14 cellular contexts compared by ENCODE assay signal in the genomic region with DNA sequence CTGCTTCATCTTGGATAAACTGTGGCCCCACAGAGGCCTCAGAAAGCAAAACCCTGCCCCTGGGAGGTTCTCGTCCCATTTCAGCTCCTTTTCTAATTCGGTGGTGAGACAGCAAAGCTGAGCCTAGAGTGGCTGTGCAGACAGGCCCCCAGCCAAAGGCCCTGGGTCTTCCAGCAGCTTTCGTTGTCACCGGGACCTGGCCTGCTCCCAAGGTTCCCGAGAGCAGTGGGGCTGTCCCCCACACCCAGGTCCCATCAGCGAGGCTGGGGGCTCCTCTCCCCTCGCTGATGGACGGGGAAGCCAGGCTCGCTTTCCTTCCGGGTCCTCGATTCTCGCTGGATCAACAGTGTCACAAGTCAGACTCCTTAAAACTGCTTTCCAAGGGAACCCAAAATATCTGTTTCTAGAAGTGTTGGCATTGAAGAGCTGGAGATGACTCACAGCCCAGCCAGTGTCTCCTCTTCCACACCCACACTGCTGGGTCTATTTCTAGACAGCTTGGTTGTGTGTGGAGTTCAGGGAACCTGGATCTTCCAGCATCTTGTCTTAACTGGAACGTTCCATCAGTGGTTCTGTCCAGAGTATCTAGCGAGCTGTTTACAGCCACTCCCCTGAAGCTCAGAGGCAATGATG. TPM values are rescaled to one million over a fixed set of nuclear protein-coding genes. Genes with fewer than 3 reads are reported as not detected.
DNase-seq lines count a peak whose midpoint lies in the region; ATAC-seq, FAIRE-seq and TF ChIP-seq lines count a peak whose summit lies in the region.
"Had no signal": no experiment of that assay in that cellular context is flagged by ENCODE, and none has a peak within 500 bp of the region (broad histone marks: within the 10 kb centered on the region; RNA-seq: fewer than 3 reads in every experiment).

No MANE protein-coding gene starts in this region.

- 81% methylated on average over 14 of the region's 14 CpGs for WGBS in mesenchymal stem cell

- H3K4me3 ChIP-seq in AG09309 (ENCODE audit: control insufficient read depth, low read depth, low read length) (no peak overlapping the region), mesenchymal stem cell (ENCODE audit: insufficient read depth in 1 of 2, low read depth in 1 of 2, low read length in 2 of 2) (no peak overlapping the region)
- H3K4me3 ChIP-seq: cardiac muscle cell, left ventricle myocardium inferior, pancreas had no signal

- intact Hi-C loops in activated CD4-positive, alpha-beta T cell treated with anti-CD3 and anti-CD28 coated beads for 36 hours (cut with DNase I, micrococcal nuclease): no loop called here

- no peak for FAIRE-seq in RCC 7860 (lab: Jason Lieb, UNC)
- FAIRE-seq: pancreas had no signal

- no peak overlapping the region for H3K4me3 Mint-ChIP-seq in activated CD4-positive, alpha-beta T cell treated with anti-CD3 and anti-CD28 coated beads for 36 hours

- no peak overlapping the region for H3K4me2 ChIP-seq in mesenchymal stem cell (ENCODE audit: low read length, poor library complexity, severe bottlenecking)

- no peak for ATAC-seq in activated CD4-positive, alpha-beta T cell treated with anti-CD3 and anti-CD28 coated beads for 36 hours
- ATAC-seq: Panc1 had no signal

- H2BK120ac ChIP-seq in mesenchymal stem cell (ENCODE audit: low read depth, low read length): no peak overlapping the region

- H3K27me3 Mint-ChIP-seq in activated CD4-positive, alpha-beta T cell treated with anti-CD3 and anti-CD28 coated beads for 36 hours: no peaks in the 10 kb centered on the region

- H3K27ac Mint-ChIP-seq in activated CD4-positive, alpha-beta T cell treated with anti-CD3 and anti-CD28 coated beads for 36 hours: no peak overlapping the region

- no peak for TF ChIP-seq CTCF in AG09309 (IDR thresholded peaks at IDR 0.05; ENCODE audit: control insufficient read depth, insufficient read depth, low read depth, low read length, missing control alignments)

- H3K4ac ChIP-seq in mesenchymal stem cell (ENCODE audit: low read depth in 1 of 2, low read length in 2 of 2): no peak overlapping the region

- H2AK5ac ChIP-seq in mesenchymal stem cell (ENCODE audit: low read length, severe bottlenecking): no peak overlapping the region

- H3K36me3 Mint-ChIP-seq in activated CD4-positive, alpha-beta T cell treated with anti-CD3 and anti-CD28 coated beads for 36 hours (ENCODE audit: low read depth): no peaks in the 10 kb centered on the region

- H3K9me3 ChIP-seq in mesenchymal stem cell (ENCODE audit: control insufficient read depth, low read length): no peaks in the 10 kb centered on the region
- H3K9me3 ChIP-seq: left ventricle myocardium inferior, pancreas had no signal

- H2BK5ac ChIP-seq in mesenchymal stem cell (ENCODE audit: low read depth, low read length, poor library complexity, severe bottlenecking): no peak overlapping the region

- H2BK12ac ChIP-seq in mesenchymal stem cell (ENCODE audit: low read length in 2 of 2): no peak overlapping the region

- H3K79me1 ChIP-seq in mesenchymal stem cell (replicated peaks; ENCODE audit: low read length, poor library complexity, severe bottlenecking): no peaks in the 10 kb centered on the region

- H3K27me3 ChIP-seq in mesenchymal stem cell (ENCODE audit: control insufficient read depth in 1 of 2, insufficient read depth in 1 of 2, low read length in 2 of 2): peaks cover 5 to 10% of the 10 kb centered on the region in 2 experiments
- H3K27me3 ChIP-seq: cardiac muscle cell, pancreas had no signal

- CTCF ChIA-PET in activated CD4-positive, alpha-beta T cell treated with anti-CD3 and anti-CD28 coated beads for 36 hours (lab: Charles Lee): interaction anchor here (0.7 to 1.4 kb wide), 2 partner anchors 38 to 118 kb away, joined by 3 read pairs; no protein-coding TSS in a partner anchor

- H3K4me1 ChIP-seq in mesenchymal stem cell (ENCODE audit: control insufficient read depth, insufficient read depth, low read depth, low read length): peaks cover 2% of the 10 kb centered on the region
- H3K4me1 ChIP-seq: pancreas had no signal

- no peak overlapping the region for H3K18ac ChIP-seq in mesenchymal stem cell (ENCODE audit: low read depth in 1 of 2, low read length in 2 of 2)

- peak overlapping the region; percentile 29 for H3K9ac ChIP-seq in mesenchymal stem cell (ENCODE audit: low read length)

- POLR2A ChIA-PET in activated CD4-positive, alpha-beta T cell treated with anti-CD3 and anti-CD28 coated beads for 36 hours (lab: Charles Lee): no interaction called here

- DNase-seq in AG09309 (ENCODE audit: low read depth) (peak; percentile 31), M059J (ENCODE audit: low read depth) (peak; percentile 64), caudate nucleus (lab: John Stamatoyannopoulos, UW) (peak in 24 of 61 donors; percentile 16 to 88 (median 40)), mesenchymal stem cell (peak; percentile 33), RCC 7860 (ENCODE audit: low spot score) (no peak)
- no peak for DNase-seq in stimulated activated CD4-positive, alpha-beta T cell treated with anti-CD3 and anti-CD28 coated beads, Interleukin-15, amount 100 ng/mL, for 24 hours
- DNase-seq in stimulated activated CD4-positive, alpha-beta T cell treated with anti-CD3 and anti-CD28 coated beads, Interleukin-4, amount 100 ng/mL, for 1 hour: no peak
- no peak for DNase-seq in activated CD4-positive, alpha-beta T cell treated with anti-CD3 and anti-CD28 coated beads for 36 hours
- DNase-seq: left ventricle myocardium inferior, NCI-H2081 treated with DMSO at 0.1 percent for 48 hours had no signal

- H3K27ac ChIP-seq in caudate nucleus (ENCODE audit: low read depth, low read length): peak overlapping the region; percentile 46
- H3K27ac ChIP-seq in mesenchymal stem cell (ENCODE audit: low read length, poor library complexity, severe bottlenecking): no peak overlapping the region
- H3K27ac ChIP-seq: cardiac muscle cell, left ventricle myocardium inferior, pancreas, VCaP had no signal

- no peak overlapping the region for H4K91ac ChIP-seq in mesenchymal stem cell (ENCODE audit: low read length)

- no peak overlapping the region for H4K8ac ChIP-seq in mesenchymal stem cell (ENCODE audit: low read length)

- H3K9me3 Mint-ChIP-seq in activated CD4-positive, alpha-beta T cell treated with anti-CD3 and anti-CD28 coated beads for 36 hours (ENCODE audit: low read depth): no peaks in the 10 kb centered on the region

- no peaks in the 10 kb centered on the region for H3K36me3 ChIP-seq in mesenchymal stem cell (ENCODE audit: control insufficient read depth in 1 of 2, insufficient read depth in 2 of 2, low read depth in 1 of 2, low read length in 2 of 2)
- H3K36me3 ChIP-seq: cardiac muscle cell, left ventricle myocardium inferior, pancreas had no signal

- H3K14ac ChIP-seq in mesenchymal stem cell (ENCODE audit: low read length in 2 of 2): no peak overlapping the region

- no peak overlapping the region for H2BK15ac ChIP-seq in mesenchymal stem cell (ENCODE audit: low read depth, poor library complexity, severe bottlenecking)

- H3K23ac ChIP-seq in mesenchymal stem cell (ENCODE audit: low read length in 2 of 2): no peak overlapping the region

- H3K4me1 Mint-ChIP-seq in activated CD4-positive, alpha-beta T cell treated with anti-CD3 and anti-CD28 coated beads for 36 hours: peaks cover 3% of the 10 kb centered on the region

- no peak overlapping the region for H2AFZ ChIP-seq in mesenchymal stem cell (ENCODE audit: low read depth, low read length)

RNA-seq across cellular contexts. Expression of gene RRP1, which starts 35.0 kb away (rescaled TPM):
- total RNA-seq in M059J (2014; rRNA removed; shearing (Covaris generic)): 29.8 and 34.6 TPM in 2 replicates
- polyA plus RNA-seq in mesenchymal stem cell (2013, experiment 1 of 2): 14.5 TPM
- 14.1 TPM for polyA plus RNA-seq in mesenchymal stem cell (2013, experiment 2 of 2)
- total RNA-seq in activated CD4-positive, alpha-beta T cell treated with anti-CD3 and anti-CD28 coated beads for 36 hours: 10 to 100 TPM; 51.7 to 53.4 TPM

RNA-seq across cellular contexts. Expression of gene AGPAT3, which starts 40.7 kb away (rescaled TPM):
- 27.8 and 59.8 TPM in 2 replicates for total RNA-seq in M059J (2014; rRNA removed; shearing (Covaris generic))
- polyA plus RNA-seq in mesenchymal stem cell (2013, experiment 1 of 2): 38.6 TPM
- 39.2 TPM for polyA plus RNA-seq in mesenchymal stem cell (2013, experiment 2 of 2)
- total RNA-seq in activated CD4-positive, alpha-beta T cell treated with anti-CD3 and anti-CD28 coated beads for 36 hours: 10 to 100 TPM; 73.5 to 90.7 TPM

RNA-seq across cellular contexts. Expression of gene CSTB, which starts 48.3 kb away (rescaled TPM):
- total RNA-seq in M059J (2014; rRNA removed; shearing (Covaris generic)): 29.6 and 35.7 TPM in 2 replicates
- polyA plus RNA-seq in mesenchymal stem cell (2013, experiment 1 of 2): 276 TPM
- 282 TPM for polyA plus RNA-seq in mesenchymal stem cell (2013, experiment 2 of 2)
- 10 to 100 TPM; 29.9 to 30.9 TPM for total RNA-seq in activated CD4-positive, alpha-beta T cell treated with anti-CD3 and anti-CD28 coated beads for 36 hours

Comparison
In these comparisons a context has a peak if more than half of its experiments do, and no peak if none do; other contexts are left out.
1. DNase-seq: peak in AG09309 (single experiment), M059J (single experiment) and mesenchymal stem cell (single experiment); none in RCC 7860 (single experiment), stimulated activated CD4-positive, alpha-beta T cell treated with anti-CD3 and anti-CD28 coated beads, Interleukin-15, amount 100 ng/mL, for 24 hours (single experiment), stimulated activated CD4-positive, alpha-beta T cell treated with anti-CD3 and anti-CD28 coated beads, Interleukin-4, amount 100 ng/mL, for 1 hour (single experiment) and activated CD4-positive, alpha-beta T cell treated with anti-CD3 and anti-CD28 coated beads for 36 hours (single experiment).